ENCODE assay signal across 8 cellular contexts in the genomic region with DNA sequence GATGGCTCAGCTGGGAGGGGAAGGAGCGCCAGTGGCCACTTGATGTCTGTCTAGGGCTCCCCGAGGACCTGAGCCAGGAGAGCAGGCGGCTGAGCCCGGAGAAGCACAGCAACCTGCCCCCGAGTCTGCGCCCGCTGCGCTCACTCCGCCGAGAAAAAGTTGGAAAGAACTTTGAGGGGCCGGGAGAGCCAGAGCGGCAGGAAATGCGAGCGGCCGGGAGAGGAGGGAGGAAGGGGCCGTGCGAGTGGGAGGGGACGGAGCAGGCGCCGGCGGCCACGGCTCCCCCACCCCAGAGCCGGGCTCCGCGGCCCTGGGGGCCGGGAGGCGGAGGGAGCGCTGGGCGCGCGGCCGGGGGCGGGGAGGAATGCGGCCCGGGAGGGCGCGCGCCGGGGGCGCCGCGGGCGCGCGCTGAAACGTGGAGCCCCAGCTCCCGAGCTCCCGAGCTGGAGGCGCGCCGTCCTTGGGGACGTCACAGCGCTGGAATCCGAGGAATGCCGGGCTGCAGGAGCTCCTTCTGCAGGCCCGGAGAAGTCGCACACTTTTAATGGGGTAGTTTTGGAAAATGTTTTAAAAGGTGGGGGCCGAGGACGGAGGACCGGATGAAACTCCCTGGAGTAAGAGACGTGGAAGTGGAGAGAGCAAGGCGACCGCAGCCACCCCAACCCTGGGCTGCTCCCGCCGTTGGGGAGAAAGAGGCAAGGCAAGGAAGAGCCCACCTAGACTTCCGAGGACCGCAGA. TPM values are rescaled to one million over a fixed set of nuclear protein-coding genes. Genes with fewer than 3 reads are reported as not detected.
DNase-seq lines count a peak whose midpoint lies in the region; ATAC-seq and TF ChIP-seq lines count a peak whose summit lies in the region.

A gene (minus strand): TSS at position 167 of the 738 bp plus-strand sequence. CDS start 86,799 bp downstream, outside the sequence.

- H3K27ac ChIP-seq in lung (ENCODE audit: low read depth in 1 of 2, low read length in 1 of 2) (peak within 1 kb of the TSS; percentile 99), subcutaneous abdominal adipose tissue (ENCODE audit: low read depth, low read length) (peak within 1 kb of the TSS; percentile 99)

- H3K4me3 ChIP-seq in lung (peak within 1 kb of the TSS; percentile 71), subcutaneous abdominal adipose tissue (ENCODE audit: low read depth in 1 of 5, low read length in 5 of 5) (peak within 1 kb of the TSS; percentile 86 to 90 (median 89))

- H3K4me1 ChIP-seq in lung (ENCODE audit: control insufficient read depth in 2 of 2, insufficient read depth in 2 of 2, low read length in 2 of 2) (peaks cover 8 to 20% of the 10 kb centered on the region in 2 donors), subcutaneous abdominal adipose tissue (ENCODE audit: control insufficient read depth in 5 of 5, insufficient read depth in 5 of 5, low read length in 5 of 5) (peaks cover 11 to 50% (median 43%) of the 10 kb centered on the region in 5 donors)

- H3K27me3 ChIP-seq in lung (ENCODE audit: control insufficient read depth, insufficient read depth): no peaks in the 10 kb centered on the region
- no peaks in the 10 kb centered on the region for H3K27me3 ChIP-seq in subcutaneous abdominal adipose tissue (ENCODE audit: control insufficient read depth in 5 of 5, insufficient read depth in 4 of 5, low read length in 5 of 5)

- peak within 1 kb of the TSS; percentile 93 for H3K4me3 Mint-ChIP-seq in activated CD4-positive, alpha-beta T cell treated with anti-CD3 and anti-CD28 coated beads, Interleukin-2, amount 10 ng/mL, durations not matched to agents 24 days and 14 days
- H3K4me3 Mint-ChIP-seq in T-helper 17 cell (peak within 1 kb of the TSS; percentile 56), endothelial cell (ENCODE audit: unreplicated experiment) (peak within 1 kb of the TSS; percentile 98)

- H3K27me3 Mint-ChIP-seq in activated CD4-positive, alpha-beta T cell treated with anti-CD3 and anti-CD28 coated beads, Interleukin-2, amount 10 ng/mL, durations not matched to agents 24 days and 14 days: peaks cover 56% of the 10 kb centered on the region
- H3K27me3 Mint-ChIP-seq in T-helper 17 cell (peaks cover 80% of the 10 kb centered on the region), endothelial cell (ENCODE audit: unreplicated experiment) (peaks cover 16% of the 10 kb centered on the region)

- H3K36me3 ChIP-seq in lung (ENCODE audit: control insufficient read depth in 2 of 2, insufficient read depth in 2 of 2, low read length in 2 of 2) (no peaks in the 10 kb centered on the region), subcutaneous abdominal adipose tissue (ENCODE audit: control insufficient read depth in 5 of 5, insufficient read depth in 5 of 5, low read length in 5 of 5) (no peaks in the 10 kb centered on the region)

- H3K36me3 Mint-ChIP-seq in activated CD4-positive, alpha-beta T cell treated with anti-CD3 and anti-CD28 coated beads, Interleukin-2, amount 10 ng/mL, durations not matched to agents 24 days and 14 days (ENCODE audit: low read depth): peaks cover 2% of the 10 kb centered on the region
- H3K36me3 Mint-ChIP-seq in T-helper 17 cell (ENCODE audit: low read depth) (no peaks in the 10 kb centered on the region), endothelial cell (ENCODE audit: low read depth, unreplicated experiment) (no peaks in the 10 kb centered on the region)

- peak; percentile 71 for DNase-seq in activated CD4-positive, alpha-beta T cell treated with anti-CD3 and anti-CD28 coated beads, Interleukin-2, amount 10 ng/mL, durations not matched to agents 24 days and 14 days
- DNase-seq in activated CD4-positive, alpha-beta T cell treated with anti-CD3 and anti-CD28 coated beads, Interleukin-2, amount 50 U/mL, for 4 hours: no peak
- DNase-seq in HPDE6-E6E7 (ENCODE audit: extremely low spot score): peak; percentile 87
- DNase-seq in T-helper 17 cell: no peak
- peak; percentile 92 for DNase-seq in endothelial cell (ENCODE audit: low spot score)
- peak; percentile 86 for DNase-seq in lung (ENCODE audit: low spot score)

- ATAC-seq in T-helper 17 cell (no peak), lung (ENCODE audit: insufficient read depth, low FRiP score) (peak; percentile 87), GM18519 (IDR thresholded peaks at IDR 0.05; ENCODE audit: low FRiP score, unreplicated experiment) (no peak)

- H3K9me3 ChIP-seq in T-helper 17 cell (ENCODE audit: control insufficient read depth, low read length, poor library complexity, severe bottlenecking) (no peaks in the 10 kb centered on the region), lung (ENCODE audit: control insufficient read depth in 2 of 2, insufficient read depth in 1 of 2, low read length in 1 of 2) (no peaks in the 10 kb centered on the region), subcutaneous abdominal adipose tissue (ENCODE audit: control insufficient read depth in 5 of 5, low read length in 5 of 5) (no peaks in the 10 kb centered on the region)

- H3K9ac ChIP-seq in subcutaneous abdominal adipose tissue (ENCODE audit: low read length in 5 of 5): peak within 1 kb of the TSS; percentile 87 to 97 (median 93)

- TF ChIP-seq CTCF in endothelial cell (IDR thresholded peaks at IDR 0.05; ENCODE audit: unreplicated experiment): no peak
- no peak for TF ChIP-seq CTCF in lung (IDR thresholded peaks at IDR 0.05; ENCODE audit: control extremely low read depth, extremely low read depth)

- 1% methylated on average over 43 to 67 of the region's 67 CpGs for WGBS in lung, 2 donors

- peak within 1 kb of the TSS; percentile 87 for H3K27ac Mint-ChIP-seq in activated CD4-positive, alpha-beta T cell treated with anti-CD3 and anti-CD28 coated beads, Interleukin-2, amount 10 ng/mL, durations not matched to agents 24 days and 14 days
- H3K27ac Mint-ChIP-seq in T-helper 17 cell (no peak within 1 kb of the TSS), endothelial cell (ENCODE audit: unreplicated experiment) (peak within 1 kb of the TSS; percentile 100)

- H3K9me3 Mint-ChIP-seq in activated CD4-positive, alpha-beta T cell treated with anti-CD3 and anti-CD28 coated beads, Interleukin-2, amount 10 ng/mL, durations not matched to agents 24 days and 14 days: no peaks in the 10 kb centered on the region
- H3K9me3 Mint-ChIP-seq in endothelial cell (ENCODE audit: unreplicated experiment): no peaks in the 10 kb centered on the region

- intact Hi-C loops in activated CD4-positive, alpha-beta T cell treated with anti-CD3 and anti-CD28 coated beads, Interleukin-2, amount 10 ng/mL, durations not matched to agents 24 days and 14 days (cut with micrococcal nuclease): loop anchor here (2.0 to 5.0 kb wide), 3 partner anchors 15 to 109 kb away; no protein-coding TSS in a partner anchor

- H3K4me1 Mint-ChIP-seq in activated CD4-positive, alpha-beta T cell treated with anti-CD3 and anti-CD28 coated beads, Interleukin-2, amount 10 ng/mL, durations not matched to agents 24 days and 14 days: peaks cover 19% of the 10 kb centered on the region
- H3K4me1 Mint-ChIP-seq in T-helper 17 cell: no peaks in the 10 kb centered on the region
- peaks cover 41% of the 10 kb centered on the region for H3K4me1 Mint-ChIP-seq in endothelial cell (ENCODE audit: unreplicated experiment)

RNA-seq across cellular contexts. Expression of the gene that starts here (rescaled TPM):
- total RNA-seq in activated CD4-positive, alpha-beta T cell treated with anti-CD3 and anti-CD28 coated beads, Interleukin-2, amount 10 ng/mL, durations not matched to agents 24 days and 14 days: 29.7 and 29.9 TPM in 2 replicates
- total RNA-seq in T-helper 17 cell: under 1 TPM in 1 of 2 donors, not detected in 1; 0.05 TPM
- 46.3 TPM for total RNA-seq in endothelial cell (ENCODE audit: unreplicated experiment)
- 10 to 100 TPM; 26.0 to 43.2 TPM for total RNA-seq in lung
- 1 to 10 TPM; 4.4 to 4.5 TPM for polyA plus RNA-seq in lung

Comparison
In these comparisons a context has a peak if more than half of its experiments do, and no peak if none do; other contexts are left out.
1. RNA of the gene that starts here (total RNA-seq): 46.3 TPM in endothelial cell (single experiment), 26.0 to 43.2 TPM in lung and 29.7 to 29.9 TPM in activated CD4-positive, alpha-beta T cell treated with anti-CD3 and anti-CD28 coated beads, Interleukin-2, amount 10 ng/mL, durations not matched to agents 24 days and 14 days; 0.05 TPM in T-helper 17 cell; every median in the first group is over 10 times any median in the second.
2. DNase-seq: peak in activated CD4-positive, alpha-beta T cell treated with anti-CD3 and anti-CD28 coated beads, Interleukin-2, amount 10 ng/mL, durations not matched to agents 24 days and 14 days (single experiment), HPDE6-E6E7 (single experiment), endothelial cell (single experiment) and lung (single experiment); none in activated CD4-positive, alpha-beta T cell treated with anti-CD3 and anti-CD28 coated beads, Interleukin-2, amount 50 U/mL, for 4 hours (0 of 2) and T-helper 17 cell (0 of 3).
3. Peak in every context shown above with its lines, with median percentiles within 50 percentile points of each other: H3K4me3 Mint-ChIP-seq.